Comparison of ENCODE assay signal across 1 cellular context in genomic region chr19:6779204-6779603, GRCh38.
TF ChIP-seq lines count a peak whose summit lies in the region.

No MANE protein-coding gene starts in this region.

TF ChIP-seq in GM12878, 131 proteins besides CTCF, POLR2A, EP300 and RAD21:
- TF ChIP-seq CBFB (IDR thresholded peaks at IDR 0.05; ENCODE audit: low read depth) (no peak), SIX5 (IDR thresholded peaks at IDR 0.05; ENCODE audit: low read depth, low read length, severe bottlenecking) (no peak), ZNF207 (IDR thresholded peaks at IDR 0.05; ENCODE audit: borderline replicate concordance) (no peak)
